ENCODE assay signal across 1 cellular context in genomic region chr19:50237493-50237892, GRCh38.
A peak's percentile ranks its signal among the peaks of the same experiment; 100 is the strongest.
TF ChIP-seq lines count a peak whose summit lies in the region.

No MANE protein-coding gene starts in this region.

TF ChIP-seq in H1, 55 proteins besides CTCF, POLR2A, EP300 and RAD21:
- TF ChIP-seq TCF12 (IDR thresholded peaks at IDR 0.05; ENCODE audit: low read depth, low read length), result peak; percentile 58; the same call in 1 of the 2 replicates
